In the genomic region with DNA sequence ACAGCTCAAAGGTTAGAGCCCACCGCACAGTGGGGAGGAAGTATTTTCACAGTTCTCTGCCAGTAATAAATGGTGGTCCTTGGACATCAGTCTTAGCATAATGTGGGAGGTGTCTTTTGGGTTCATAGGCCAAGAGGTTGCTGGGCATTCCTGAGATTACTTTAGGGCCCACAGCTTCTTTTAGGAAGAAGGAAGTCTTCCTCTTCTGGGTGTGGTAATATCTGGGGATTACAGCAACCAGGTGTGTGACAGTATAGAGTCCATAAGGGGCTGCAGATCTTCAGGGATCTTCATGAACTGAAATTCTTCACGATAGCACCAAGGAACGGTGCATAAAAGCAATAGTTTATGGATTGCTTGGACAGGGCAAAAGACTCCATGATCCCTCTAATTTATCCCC, we compare ENCODE assay signal across 12 cellular contexts. TPM values are rescaled to one million over a fixed set of nuclear protein-coding genes. Genes with fewer than 3 reads are reported as not detected.
A peak's percentile ranks its signal among the peaks of the same experiment; 100 is the strongest.
DNase-seq lines count a peak whose midpoint lies in the region; ATAC-seq, FAIRE-seq and TF ChIP-seq lines count a peak whose summit lies in the region.
"Had no signal": no experiment of that assay in that cellular context is flagged by ENCODE, and none has a peak within 500 bp of the region (broad histone marks: within the 10 kb centered on the region; RNA-seq: fewer than 3 reads in every experiment).

No MANE protein-coding gene starts in this region.

- H3K36me3 ChIP-seq in RWPE2 (ENCODE audit: low read depth) (no peaks in the 10 kb centered on the region), hepatocyte (replicated peaks; ENCODE audit: insufficient read depth, low read depth) (no peaks in the 10 kb centered on the region), psoas muscle (ENCODE audit: insufficient read depth in 1 of 2, low read depth in 1 of 2) (no peaks in the 10 kb centered on the region)

- H3K4me1 Mint-ChIP-seq in activated naive CD4-positive, alpha-beta T cell treated with anti-CD3 and anti-CD28 coated beads, Interleukin-2, amount 10 ng/mL, durations not matched to agents 7 days and 5 days: no peaks in the 10 kb centered on the region
- H3K4me1 Mint-ChIP-seq: central memory CD8-positive, alpha-beta T cell had no signal

- H3K4me1 ChIP-seq in RWPE2 (ENCODE audit: insufficient read depth, poor library complexity, severe bottlenecking): peaks cover 34% of the 10 kb centered on the region
- peaks cover 24% of the 10 kb centered on the region for H3K4me1 ChIP-seq in hepatocyte (ENCODE audit: insufficient read depth)
- peaks cover 21% of the 10 kb centered on the region for H3K4me1 ChIP-seq in psoas muscle

- H3K27ac Mint-ChIP-seq in activated naive CD4-positive, alpha-beta T cell treated with anti-CD3 and anti-CD28 coated beads, Interleukin-2, amount 10 ng/mL, durations not matched to agents 7 days and 5 days: no peak overlapping the region
- H3K27ac Mint-ChIP-seq: activated naive CD8-positive, alpha-beta T cell had no signal

- CTCF ChIA-PET in activated naive CD4-positive, alpha-beta T cell treated with anti-CD3 and anti-CD28 coated beads, Interleukin-2, amount 10 ng/mL, durations not matched to agents 7 days and 5 days (lab: Charles Lee): interaction anchor here (0.7 kb wide), 1 partner anchor 41 kb away, joined by 3 read pairs; no protein-coding TSS in a partner anchor

- peak; percentile 82 for FAIRE-seq in urothelium cell line (lab: Jason Lieb, UNC)

- 97% methylated on average over 3 of the region's 3 CpGs for WGBS in hepatocyte (ENCODE audit: low lambda C conversion rate, missing lambda C conversion rate)
- WGBS in psoas muscle, 3 donors: 83 to 88% (median 87%) methylated on average over 3 of the region's 3 CpGs

- peak overlapping the region; percentile 57 for H3K4me2 ChIP-seq in hepatocyte

- no peaks in the 10 kb centered on the region for H4K20me1 ChIP-seq in hepatocyte (ENCODE audit: insufficient read depth, poor library complexity, severe bottlenecking)

- no peak overlapping the region for H2AFZ ChIP-seq in hepatocyte

- no peak overlapping the region for H3K4me3 ChIP-seq in RWPE2 (ENCODE audit: severe bottlenecking)
- H3K4me3 ChIP-seq in hepatocyte: no peak overlapping the region
- no peak overlapping the region for H3K4me3 ChIP-seq in psoas muscle

- no peaks in the 10 kb centered on the region for H3K9me3 Mint-ChIP-seq in activated naive CD4-positive, alpha-beta T cell treated with anti-CD3 and anti-CD28 coated beads, Interleukin-2, amount 10 ng/mL, durations not matched to agents 7 days and 5 days
- H3K9me3 Mint-ChIP-seq: central memory CD8-positive, alpha-beta T cell had no signal

- H3K36me3 Mint-ChIP-seq in activated naive CD4-positive, alpha-beta T cell treated with anti-CD3 and anti-CD28 coated beads, Interleukin-2, amount 10 ng/mL, durations not matched to agents 7 days and 5 days: no peaks in the 10 kb centered on the region
- H3K36me3 Mint-ChIP-seq: activated naive CD8-positive, alpha-beta T cell had no signal

- H3K27ac ChIP-seq in RWPE2 (ENCODE audit: poor library complexity, severe bottlenecking): peak overlapping the region; percentile 56
- H3K27ac ChIP-seq in hepatocyte: peak overlapping the region; percentile 91
- peak overlapping the region; percentile 57 for H3K27ac ChIP-seq in psoas muscle
- H3K27ac ChIP-seq: C4-2B had no signal

- no peaks in the 10 kb centered on the region for H3K9me2 ChIP-seq in hepatocyte (replicated peaks; ENCODE audit: insufficient read depth)

- peaks cover 4% of the 10 kb centered on the region for H3K27me3 Mint-ChIP-seq in activated naive CD4-positive, alpha-beta T cell treated with anti-CD3 and anti-CD28 coated beads, Interleukin-2, amount 10 ng/mL, durations not matched to agents 7 days and 5 days
- H3K27me3 Mint-ChIP-seq: activated naive CD8-positive, alpha-beta T cell; central memory CD8-positive, alpha-beta T cell had no signal

- no peak for TF ChIP-seq CTCF in RWPE2 (IDR thresholded peaks at IDR 0.05; ENCODE audit: poor library complexity, severe bottlenecking)
- TF ChIP-seq CTCF in hepatocyte (IDR thresholded peaks at IDR 0.05; ENCODE audit: poor library complexity): no peak
- no peak for TF ChIP-seq CTCF in psoas muscle (IDR thresholded peaks at IDR 0.05)

- intact Hi-C loops in psoas muscle (cut with DNase I): no loop called here

- no peaks in the 10 kb centered on the region for H3K79me2 ChIP-seq in hepatocyte

- ATAC-seq in RWPE2 (ENCODE audit: low read depth): no peak
- no peak for ATAC-seq in psoas muscle
- ATAC-seq in GM19351 (IDR thresholded peaks at IDR 0.05; ENCODE audit: unreplicated experiment): no peak

- H3K27me3 ChIP-seq in RWPE2 (ENCODE audit: insufficient read depth, poor library complexity, severe bottlenecking) (no peaks in the 10 kb centered on the region), hepatocyte (no peaks in the 10 kb centered on the region), psoas muscle (ENCODE audit: insufficient read depth in 3 of 3, low read length in 2 of 3) (no peaks in the 10 kb centered on the region)

- DNase-seq in RWPE2 (ENCODE audit: low spot score) (no peak), hepatocyte (ENCODE audit: low spot score) (no peak), psoas muscle (no peak), urothelium cell line (ENCODE audit: low spot score) (no peak), NCI-H1417 treated with DMSO at 0.1 percent for 48 hours (lab: John Stamatoyannopoulos, UW) (no peak)
- no peak for DNase-seq in activated naive CD4-positive, alpha-beta T cell treated with anti-CD3 and anti-CD28 coated beads, Interleukin-2, amount 10 ng/mL, durations not matched to agents 7 days and 5 days
- DNase-seq: activated CD8-positive, alpha-beta memory T cell treated with anti-CD3 and anti-CD28 coated beads, Interleukin-2, amount 50 U/mL, for 4 hours; stimulated activated CD4-positive, alpha-beta T cell treated with anti-CD3 and anti-CD28 coated beads, Interleukin-2, amount 100 ng/mL, for 24 hours had no signal

- H3K9me3 ChIP-seq in RWPE2 (ENCODE audit: severe bottlenecking) (no peaks in the 10 kb centered on the region), hepatocyte (ENCODE audit: low read depth) (no peaks in the 10 kb centered on the region), psoas muscle (no peaks in the 10 kb centered on the region)

- H3K4me3 Mint-ChIP-seq in activated naive CD4-positive, alpha-beta T cell treated with anti-CD3 and anti-CD28 coated beads, Interleukin-2, amount 10 ng/mL, durations not matched to agents 7 days and 5 days: no peak overlapping the region
- H3K4me3 Mint-ChIP-seq: activated naive CD8-positive, alpha-beta T cell; central memory CD8-positive, alpha-beta T cell had no signal

RNA-seq across cellular contexts. Expression of a gene that starts 56.2 kb away (rescaled TPM):
- 8.3 and 11.7 TPM in 2 replicates for total RNA-seq in hepatocyte
- 7.1 and 7.4 TPM in 2 replicates for polyA plus RNA-seq in hepatocyte
- total RNA-seq in psoas muscle: 10 to 100 TPM; 12.3 to 23.8 (median 20.4) TPM
- 10 to 100 TPM in 2 of 3 donors, 1 to 10 TPM in 1; 7.9 to 11.5 (median 11.2) TPM for polyA plus RNA-seq in psoas muscle
